Comparison of ENCODE assay signal across 12 cellular contexts in the genomic region with DNA sequence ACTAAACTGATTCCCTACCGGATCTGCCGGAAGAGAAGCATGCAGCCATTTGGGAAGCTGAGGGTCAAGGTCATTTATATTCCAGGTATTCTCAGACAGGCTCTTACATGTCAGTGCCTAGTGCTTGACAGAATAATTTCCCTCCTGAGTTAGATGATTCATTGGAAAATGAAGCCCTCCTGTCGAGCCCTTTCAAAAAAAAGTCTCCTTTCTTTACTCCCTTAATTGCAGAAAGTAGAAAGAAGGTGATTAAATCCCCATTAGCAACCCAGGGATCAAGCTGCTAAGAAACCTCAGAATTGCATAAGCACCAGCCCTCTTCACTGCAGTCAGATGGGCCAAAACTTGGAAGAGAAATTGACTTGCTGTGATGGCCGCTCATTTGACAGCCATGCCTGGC.
DNase-seq lines count a peak whose midpoint lies in the region; ATAC-seq, FAIRE-seq and TF ChIP-seq lines count a peak whose summit lies in the region.
"Had no signal": no experiment of that assay in that cellular context is flagged by ENCODE, and none has a peak within 500 bp of the region (broad histone marks: within the 10 kb centered on the region; RNA-seq: fewer than 3 reads in every experiment).

No MANE protein-coding gene starts in this region.

- no TSS peak for BruUV-seq in A673 (replicated peaks; lab: Mats Ljungman, UMichigan)

- DNase-seq in A673 (ENCODE audit: low spot score) (peak; percentile 34), Daoy (ENCODE audit: low read depth) (peak; percentile 26), NCI-H69 (lab: John Stamatoyannopoulos, UW) (peak; percentile 98), bronchial epithelial cell (ENCODE audit: low read depth) (peak; percentile 59), GM23248 (no peak), pons (ENCODE audit: low spot score) (no peak), NCI-H2081 (lab: John Stamatoyannopoulos, UW) (no peak)
- DNase-seq: Right ventricle myocardium superior had no signal

- no peaks in the 10 kb centered on the region for H4K20me1 ChIP-seq in GM23248 (ENCODE audit: insufficient read depth)
- H4K20me1 ChIP-seq: BLaER1 had no signal

- ATAC-seq in HG02885 (IDR thresholded peaks at IDR 0.05; ENCODE audit: poor library complexity, unreplicated experiment), result no peak

- H3K4me1 ChIP-seq in A673 (ENCODE audit: insufficient read depth, low read length, poor library complexity, severe bottlenecking) (peaks cover 5% of the 10 kb centered on the region), GM23248 (ENCODE audit: insufficient read depth) (peaks cover 14% of the 10 kb centered on the region)

- H3K9ac ChIP-seq in GM23248, result no peak overlapping the region
- H3K9ac ChIP-seq: BLaER1 had no signal

- H3K27me3 ChIP-seq in A673 (replicated peaks; ENCODE audit: insufficient read depth, low read depth, low read length, poor library complexity) (no peaks in the 10 kb centered on the region), bronchial epithelial cell (ENCODE audit: control insufficient read depth, insufficient read depth, low read length) (no peaks in the 10 kb centered on the region), GM23248 (replicated peaks; ENCODE audit: insufficient read depth) (no peaks in the 10 kb centered on the region)
- H3K27me3 ChIP-seq: ascending aorta, BLaER1 had no signal

- CTCF ChIA-PET in A673 (lab: Charles Lee), result no interaction called here

- POLR2A ChIA-PET in A673 (lab: Charles Lee; ENCODE audit: low non-redundant PET), result no interaction called here

- H3K36me3 ChIP-seq in A673 (ENCODE audit: insufficient read depth, low read length, poor library complexity, severe bottlenecking) (no peaks in the 10 kb centered on the region), bronchial epithelial cell (ENCODE audit: control insufficient read depth, insufficient read depth, low read length) (no peaks in the 10 kb centered on the region), GM23248 (ENCODE audit: low read depth) (no peaks in the 10 kb centered on the region)
- H3K36me3 ChIP-seq: ascending aorta, thoracic aorta had no signal

- H3K79me2 ChIP-seq in GM23248 (ENCODE audit: insufficient read depth), result no peaks in the 10 kb centered on the region

- WGBS in GM23248 (ENCODE audit: low coverage in 1 of 2, low lambda C conversion rate in 2 of 2, missing lambda C conversion rate in 2 of 2), 2 experiments, result 87 to 93% methylated on average over 4 of the region's 4 CpGs

- no peak overlapping the region for H3K27ac ChIP-seq in A673 (ENCODE audit: low read depth, low read length, poor library complexity, severe bottlenecking)
- no peak overlapping the region for H3K27ac ChIP-seq in GM23248
- H3K27ac ChIP-seq: ascending aorta, BLaER1, thoracic aorta had no signal

- no peak overlapping the region for H2AFZ ChIP-seq in GM23248

- intact Hi-C loops in A673 (cut with micrococcal nuclease; ENCODE audit: unreplicated experiment), result loop anchor here (5.0 kb wide), 1 partner anchor 158 kb away; no protein-coding TSS in a partner anchor

- no peaks in the 10 kb centered on the region for H3K9me3 ChIP-seq in A673 (ENCODE audit: low read depth, low read length, poor library complexity, severe bottlenecking)
- no peaks in the 10 kb centered on the region for H3K9me3 ChIP-seq in GM23248 (ENCODE audit: low read depth)
- H3K9me3 ChIP-seq: ascending aorta, BLaER1, thoracic aorta had no signal

- FAIRE-seq in bronchial epithelial cell (lab: Jason Lieb, UNC), result no peak

- peaks cover 11% of the 10 kb centered on the region for H3F3A ChIP-seq in GM23248 (ENCODE audit: insufficient read depth)

- no peaks in the 10 kb centered on the region for H3K9me2 ChIP-seq in GM23248 (ENCODE audit: insufficient read depth)

- in situ Hi-C loops in GM23248 (cut with MboI), result loop anchor here (5.0 to 25.0 kb wide), 2 partner anchors 208 to 753 kb away; no protein-coding TSS in a partner anchor

- no peak overlapping the region for H3K4me3 ChIP-seq in A673 (ENCODE audit: low read depth, low read length, poor library complexity, severe bottlenecking)
- H3K4me3 ChIP-seq in bronchial epithelial cell (ENCODE audit: low read depth, low read length), result no peak overlapping the region
- H3K4me3 ChIP-seq in GM23248, result no peak overlapping the region
- H3K4me3 ChIP-seq: ascending aorta, BLaER1, thoracic aorta had no signal

- TF ChIP-seq CTCF in A673 (conservative IDR thresholded peaks at IDR 0.05; ENCODE audit: low read depth, low read length) (no peak), bronchial epithelial cell (IDR thresholded peaks at IDR 0.05; ENCODE audit: insufficient read depth, low read length, severe bottlenecking) (no peak)

- H3K4me2 ChIP-seq in GM23248 (ENCODE audit: unreplicated experiment), result no peak overlapping the region

Comparison
In these comparisons a context has a peak if more than half of its experiments do, and no peak if none do; other contexts are left out.
1. DNase-seq: peak in A673 (single experiment), Daoy (single experiment), NCI-H69 (single experiment) and bronchial epithelial cell (single experiment); none in GM23248 (single experiment), pons (single experiment) and NCI-H2081 (0 of 2).